In genomic region chr1:143735764-143736461, GRCh38 we compare ENCODE assay signal across 1 cellular context.
TF ChIP-seq lines count a peak whose summit lies in the region.

No MANE protein-coding gene starts in this region.

TF ChIP-seq in HEK293, 187 proteins besides CTCF, POLR2A, EP300 and RAD21 (continued from another document and continues in another):
- TF ChIP-seq, protein P1, sequence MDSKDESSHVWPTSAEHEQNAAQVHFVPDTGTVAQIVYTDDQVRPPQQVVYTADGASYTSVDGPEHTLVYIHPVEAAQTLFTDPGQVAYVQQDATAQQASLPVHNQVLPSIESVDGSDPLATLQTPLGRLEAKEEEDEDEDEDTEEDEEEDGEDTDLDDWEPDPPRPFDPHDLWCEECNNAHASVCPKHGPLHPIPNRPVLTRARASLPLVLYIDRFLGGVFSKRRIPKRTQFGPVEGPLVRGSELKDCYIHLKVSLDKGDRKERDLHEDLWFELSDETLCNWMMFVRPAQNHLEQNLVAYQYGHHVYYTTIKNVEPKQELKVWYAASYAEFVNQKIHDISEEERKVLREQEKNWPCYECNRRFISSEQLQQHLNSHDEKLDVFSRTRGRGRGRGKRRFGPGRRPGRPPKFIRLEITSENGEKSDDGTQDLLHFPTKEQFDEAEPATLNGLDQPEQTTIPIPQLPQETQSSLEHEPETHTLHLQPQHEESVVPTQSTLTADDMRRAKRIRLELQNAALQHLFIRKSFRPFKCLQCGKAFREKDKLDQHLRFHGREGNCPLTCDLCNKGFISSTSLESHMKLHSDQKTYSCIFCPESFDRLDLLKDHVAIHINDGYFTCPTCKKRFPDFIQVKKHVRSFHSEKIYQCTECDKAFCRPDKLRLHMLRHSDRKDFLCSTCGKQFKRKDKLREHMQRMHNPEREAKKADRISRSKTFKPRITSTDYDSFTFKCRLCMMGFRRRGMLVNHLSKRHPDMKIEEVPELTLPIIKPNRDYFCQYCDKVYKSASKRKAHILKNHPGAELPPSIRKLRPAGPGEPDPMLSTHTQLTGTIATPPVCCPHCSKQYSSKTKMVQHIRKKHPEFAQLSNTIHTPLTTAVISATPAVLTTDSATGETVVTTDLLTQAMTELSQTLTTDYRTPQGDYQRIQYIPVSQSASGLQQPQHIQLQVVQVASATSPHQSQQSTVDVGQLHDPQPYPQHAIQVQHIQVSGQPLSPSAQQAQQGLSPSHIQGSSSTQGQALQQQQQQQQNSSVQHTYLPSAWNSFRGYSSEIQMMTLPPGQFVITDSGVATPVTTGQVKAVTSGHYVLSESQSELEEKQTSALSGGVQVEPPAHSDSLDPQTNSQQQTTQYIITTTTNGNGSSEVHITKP (tag by site-specific recombination; IDR thresholded peaks at IDR 0.05) = peak; percentile 60
- no peak for TF ChIP-seq ZNF514 (tag by site-specific recombination; IDR thresholded peaks at IDR 0.05)
- TF ChIP-seq ZSCAN4 (tag by site-specific recombination; IDR thresholded peaks at IDR 0.05) = no peak
- 0 out of 2 replicates have a peak, but pooled peaks have one; percentile 54 for TF ChIP-seq ZNF692 (tag by site-specific recombination; IDR thresholded peaks at IDR 0.05)
- TF ChIP-seq, protein P2, sequence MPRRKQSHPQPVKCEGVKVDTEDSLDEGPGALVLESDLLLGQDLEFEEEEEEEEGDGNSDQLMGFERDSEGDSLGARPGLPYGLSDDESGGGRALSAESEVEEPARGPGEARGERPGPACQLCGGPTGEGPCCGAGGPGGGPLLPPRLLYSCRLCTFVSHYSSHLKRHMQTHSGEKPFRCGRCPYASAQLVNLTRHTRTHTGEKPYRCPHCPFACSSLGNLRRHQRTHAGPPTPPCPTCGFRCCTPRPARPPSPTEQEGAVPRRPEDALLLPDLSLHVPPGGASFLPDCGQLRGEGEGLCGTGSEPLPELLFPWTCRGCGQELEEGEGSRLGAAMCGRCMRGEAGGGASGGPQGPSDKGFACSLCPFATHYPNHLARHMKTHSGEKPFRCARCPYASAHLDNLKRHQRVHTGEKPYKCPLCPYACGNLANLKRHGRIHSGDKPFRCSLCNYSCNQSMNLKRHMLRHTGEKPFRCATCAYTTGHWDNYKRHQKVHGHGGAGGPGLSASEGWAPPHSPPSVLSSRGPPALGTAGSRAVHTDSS (tag by site-specific recombination; IDR thresholded peaks at IDR 0.05) = no peak
- TF ChIP-seq ZNF416 (tag by site-specific recombination; IDR thresholded peaks at IDR 0.05) = no peak
- TF ChIP-seq TRIM28 (IDR thresholded peaks at IDR 0.05; ENCODE audit: borderline replicate concordance, low read length) = no peak
- TF ChIP-seq KLF16 (tag by site-specific recombination; IDR thresholded peaks at IDR 0.05) = no peak
- TF ChIP-seq ZBTB48 (tag by site-specific recombination; IDR thresholded peaks at IDR 0.05) = no peak
- TF ChIP-seq ZNF560 (tag by site-specific recombination; IDR thresholded peaks at IDR 0.05; ENCODE audit: borderline replicate concordance) = no peak
- TF ChIP-seq ZSCAN16 (tag by site-specific recombination; IDR thresholded peaks at IDR 0.05) = no peak
- no peak for TF ChIP-seq ZNF624 (tag by site-specific recombination; IDR thresholded peaks at IDR 0.05)
- no peak for TF ChIP-seq ZBTB26 (tag by site-specific recombination; optimal IDR thresholded peaks at IDR 0.05)
- TF ChIP-seq, protein P3, sequence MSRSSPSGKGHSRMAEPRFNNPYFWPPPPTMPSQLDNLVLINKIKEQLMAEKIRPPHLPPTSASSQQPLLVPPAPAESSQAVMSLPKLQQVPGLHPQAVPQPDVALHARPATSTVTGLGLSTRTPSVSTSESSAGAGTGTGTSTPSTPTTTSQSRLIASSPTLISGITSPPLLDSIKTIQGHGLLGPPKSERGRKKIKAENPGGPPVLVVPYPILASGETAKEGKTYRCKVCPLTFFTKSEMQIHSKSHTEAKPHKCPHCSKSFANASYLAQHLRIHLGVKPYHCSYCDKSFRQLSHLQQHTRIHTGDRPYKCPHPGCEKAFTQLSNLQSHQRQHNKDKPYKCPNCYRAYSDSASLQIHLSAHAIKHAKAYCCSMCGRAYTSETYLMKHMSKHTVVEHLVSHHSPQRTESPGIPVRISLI (tag by site-specific recombination; IDR thresholded peaks at IDR 0.05) = no peak
- peak; percentile 80 for TF ChIP-seq ZNF335 (tag by site-specific recombination; conservative IDR thresholded peaks at IDR 0.05)
- no peak for TF ChIP-seq YY2 (tag by site-specific recombination; IDR thresholded peaks at IDR 0.05)
- no peak for TF ChIP-seq ZNF76 (tag by site-specific recombination; IDR thresholded peaks at IDR 0.05; ENCODE audit: borderline replicate concordance, low read depth)
- no peak for TF ChIP-seq ZNF571 (tag by site-specific recombination; IDR thresholded peaks at IDR 0.05)
- TF ChIP-seq ZNF776 (tag by site-specific recombination; IDR thresholded peaks at IDR 0.05; ENCODE audit: borderline replicate concordance) = no peak
- no peak for TF ChIP-seq MZF1 (tag by site-specific recombination; IDR thresholded peaks at IDR 0.05; ENCODE audit: borderline replicate concordance)
- TF ChIP-seq ZEB2 (tag by site-specific recombination; IDR thresholded peaks at IDR 0.05) = no peak
- no peak for TF ChIP-seq ZNF747 (tag by site-specific recombination; IDR thresholded peaks at IDR 0.05)
- TF ChIP-seq SP2 (tag by site-specific recombination; IDR thresholded peaks at IDR 0.05) = peak; percentile 26; the same call in 1 of the 2 replicates
- TF ChIP-seq ZNF701 (tag by site-specific recombination; IDR thresholded peaks at IDR 0.05) = no peak
- TF ChIP-seq ZNF132 (tag by site-specific recombination; IDR thresholded peaks at IDR 0.05; ENCODE audit: borderline replicate concordance) = no peak
- TF ChIP-seq, protein P4, sequence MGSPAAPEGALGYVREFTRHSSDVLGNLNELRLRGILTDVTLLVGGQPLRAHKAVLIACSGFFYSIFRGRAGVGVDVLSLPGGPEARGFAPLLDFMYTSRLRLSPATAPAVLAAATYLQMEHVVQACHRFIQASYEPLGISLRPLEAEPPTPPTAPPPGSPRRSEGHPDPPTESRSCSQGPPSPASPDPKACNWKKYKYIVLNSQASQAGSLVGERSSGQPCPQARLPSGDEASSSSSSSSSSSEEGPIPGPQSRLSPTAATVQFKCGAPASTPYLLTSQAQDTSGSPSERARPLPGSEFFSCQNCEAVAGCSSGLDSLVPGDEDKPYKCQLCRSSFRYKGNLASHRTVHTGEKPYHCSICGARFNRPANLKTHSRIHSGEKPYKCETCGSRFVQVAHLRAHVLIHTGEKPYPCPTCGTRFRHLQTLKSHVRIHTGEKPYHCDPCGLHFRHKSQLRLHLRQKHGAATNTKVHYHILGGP (tag by site-specific recombination; IDR thresholded peaks at IDR 0.05) = no peak
- no peak for TF ChIP-seq ZNF670 (tag by site-specific recombination; IDR thresholded peaks at IDR 0.05; ENCODE audit: low read depth)
- peak; percentile 38; the same call in 1 of the 2 replicates for TF ChIP-seq ZNF324 (tag by site-specific recombination; IDR thresholded peaks at IDR 0.05)
- no peak for TF ChIP-seq BCL11A (tag by site-specific recombination; IDR thresholded peaks at IDR 0.05; ENCODE audit: low read depth)
- TF ChIP-seq HOXD13 (CRISPR knock-in tag; IDR thresholded peaks at IDR 0.05; ENCODE audit: borderline replicate concordance) = no peak
- TF ChIP-seq, protein P5, sequence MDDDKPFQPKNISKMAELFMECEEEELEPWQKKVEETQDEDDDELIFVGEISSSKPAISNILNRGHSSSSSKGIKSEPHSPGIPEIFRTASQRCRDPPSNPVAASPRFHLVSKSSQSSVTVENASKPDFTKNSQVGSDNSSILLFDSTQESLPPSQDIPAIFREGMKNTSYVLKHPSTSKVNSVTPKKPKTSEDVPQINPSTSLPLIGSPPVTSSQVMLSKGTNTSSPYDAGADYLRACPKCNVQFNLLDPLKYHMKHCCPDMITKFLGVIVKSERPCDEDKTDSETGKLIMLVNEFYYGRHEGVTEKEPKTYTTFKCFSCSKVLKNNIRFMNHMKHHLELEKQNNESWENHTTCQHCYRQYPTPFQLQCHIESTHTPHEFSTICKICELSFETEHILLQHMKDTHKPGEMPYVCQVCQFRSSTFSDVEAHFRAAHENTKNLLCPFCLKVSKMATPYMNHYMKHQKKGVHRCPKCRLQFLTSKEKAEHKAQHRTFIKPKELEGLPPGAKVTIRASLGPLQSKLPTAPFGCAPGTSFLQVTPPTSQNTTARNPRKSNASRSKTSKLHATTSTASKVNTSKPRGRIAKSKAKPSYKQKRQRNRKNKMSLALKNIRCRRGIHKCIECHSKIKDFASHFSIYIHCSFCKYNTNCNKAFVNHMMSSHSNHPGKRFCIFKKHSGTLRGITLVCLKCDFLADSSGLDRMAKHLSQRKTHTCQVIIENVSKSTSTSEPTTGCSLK (tag by site-specific recombination; IDR thresholded peaks at IDR 0.05) = no peak
- TF ChIP-seq ZNF530 (tag by site-specific recombination; IDR thresholded peaks at IDR 0.05; ENCODE audit: low read depth) = no peak
- no peak for TF ChIP-seq OVOL3 (tag by site-specific recombination; IDR thresholded peaks at IDR 0.05)
- peak; percentile 78 for TF ChIP-seq ZNF660 (tag by site-specific recombination; IDR thresholded peaks at IDR 0.05)
- no peak for TF ChIP-seq ZNF280D (tag by site-specific recombination; IDR thresholded peaks at IDR 0.05)
- TF ChIP-seq ZNF202 (tag by site-specific recombination; IDR thresholded peaks at IDR 0.05; ENCODE audit: borderline replicate concordance) = no peak
- no peak for TF ChIP-seq ZNF473 (tag by site-specific recombination; IDR thresholded peaks at IDR 0.05)
- no peak for TF ChIP-seq ZNF37A (tag by site-specific recombination; IDR thresholded peaks at IDR 0.05)
- TF ChIP-seq ZNF121 (tag by site-specific recombination; IDR thresholded peaks at IDR 0.05) = no peak
- no peak for TF ChIP-seq ZSCAN5A (tag by site-specific recombination; IDR thresholded peaks at IDR 0.05)
- TF ChIP-seq ZNF174 (tag by site-specific recombination; IDR thresholded peaks at IDR 0.05) = no peak
- 0 out of 2 replicates have a peak, but pooled peaks have one; percentile 53 for TF ChIP-seq ZNF558 (tag by site-specific recombination; IDR thresholded peaks at IDR 0.05)
- no peak for TF ChIP-seq ZNF664 (tag by site-specific recombination; IDR thresholded peaks at IDR 0.05)
